ENCODE assay signal across 15 cellular contexts in the genomic region with DNA sequence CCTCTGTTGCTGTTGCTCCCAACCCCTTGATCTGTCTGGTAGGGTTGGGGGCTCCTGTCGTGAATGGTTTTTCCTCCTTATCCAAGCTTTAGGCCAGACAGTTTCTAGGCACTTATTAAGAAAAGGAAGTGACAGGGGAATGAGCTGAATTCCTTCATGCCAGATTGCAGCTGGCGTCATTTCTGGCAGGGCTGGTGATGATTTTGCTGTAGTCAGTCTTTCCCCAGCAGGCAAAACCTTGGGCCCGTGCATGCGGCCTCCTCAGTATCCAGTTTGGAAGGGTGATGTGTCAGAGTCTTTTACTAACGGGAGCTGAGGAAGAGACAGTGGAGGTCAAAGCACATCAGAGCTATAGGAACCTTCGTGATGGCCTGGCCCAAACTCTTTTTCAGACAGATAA. TPM values are rescaled to one million over a fixed set of nuclear protein-coding genes. Genes with fewer than 3 reads are reported as not detected.
DNase-seq lines count a peak whose midpoint lies in the region; ATAC-seq, FAIRE-seq and TF ChIP-seq lines count a peak whose summit lies in the region.
"Had no signal": no experiment of that assay in that cellular context is flagged by ENCODE, and none has a peak within 500 bp of the region (broad histone marks: within the 10 kb centered on the region; RNA-seq: fewer than 3 reads in every experiment).

No MANE protein-coding gene starts in this region.

- no peak overlapping the region for H3K4me2 ChIP-seq in endothelial cell of umbilical vein (ENCODE audit: insufficient read depth, low read length)

- H4K20me1 ChIP-seq in endothelial cell of umbilical vein (replicated peaks; ENCODE audit: control insufficient read depth, extremely low read depth, insufficient read depth, low read length), result no peaks in the 10 kb centered on the region

- H3K4me1 ChIP-seq in endothelial cell of umbilical vein (ENCODE audit: control insufficient read depth, extremely low read depth, insufficient read depth, low read length), result peaks cover 10% of the 10 kb centered on the region

- no peak for TF ChIP-seq CTCF in endothelial cell of umbilical vein (IDR thresholded peaks at IDR 0.05; ENCODE audit: extremely low read depth in 1 of 2, insufficient read depth in 1 of 2, low read depth in 1 of 2, low read length in 2 of 2)

- no peaks in the 10 kb centered on the region for H3K36me3 Mint-ChIP-seq in activated CD4-positive, alpha-beta T cell treated with anti-CD3 and anti-CD28 coated beads, Interleukin-2, amount 10 ng/mL, durations not matched to agents 24 days and 14 days (ENCODE audit: low read depth)

- no peak for TF ChIP-seq POLR2A in endothelial cell of umbilical vein (IDR thresholded peaks at IDR 0.05; ENCODE audit: low read depth, low read length)

- H3K4me1 Mint-ChIP-seq in activated CD4-positive, alpha-beta T cell treated with anti-CD3 and anti-CD28 coated beads, Interleukin-2, amount 10 ng/mL, durations not matched to agents 24 days and 14 days, result no peaks in the 10 kb centered on the region

- H3K4me3 Mint-ChIP-seq in activated CD4-positive, alpha-beta T cell treated with anti-CD3 and anti-CD28 coated beads, Interleukin-2, amount 10 ng/mL, durations not matched to agents 24 days and 14 days, result no peak overlapping the region
- H3K4me3 Mint-ChIP-seq: T-helper 17 cell had no signal

- no peaks in the 10 kb centered on the region for H3K9me3 Mint-ChIP-seq in activated CD4-positive, alpha-beta T cell treated with anti-CD3 and anti-CD28 coated beads, Interleukin-2, amount 10 ng/mL, durations not matched to agents 24 days and 14 days

- no peaks in the 10 kb centered on the region for H3K27me3 ChIP-seq in endothelial cell of umbilical vein (ENCODE audit: control insufficient read depth in 2 of 2, insufficient read depth in 2 of 2, low read length in 2 of 2)
- H3K27me3 ChIP-seq: upper lobe of right lung had no signal

- BruUV-seq in endothelial cell of umbilical vein (replicated peaks; lab: Mats Ljungman, UMichigan), result no TSS peak

- CTCF ChIA-PET in endothelial cell of umbilical vein (lab: Charles Lee), result interaction anchor here (0.9 to 2.3 kb wide), 7 partner anchors 12 to 132 kb away, joined by 3 to 12 read pairs (median 5); partner anchors contain the start of gene COL27A1

- H3K27ac Mint-ChIP-seq in activated CD4-positive, alpha-beta T cell treated with anti-CD3 and anti-CD28 coated beads, Interleukin-2, amount 10 ng/mL, durations not matched to agents 24 days and 14 days, result no peak overlapping the region
- H3K27ac Mint-ChIP-seq: T-helper 17 cell had no signal

- intact Hi-C loops in Right ventricle myocardium inferior (cut with DNase I), result no loop called here
- intact Hi-C loops in cardiac septum (cut with DNase I), result no loop called here
- intact Hi-C loops in endothelial cell of umbilical vein (cut with micrococcal nuclease), result no loop called here
- intact Hi-C loops in activated CD4-positive, alpha-beta T cell treated with anti-CD3 and anti-CD28 coated beads, Interleukin-2, amount 10 ng/mL, durations not matched to agents 24 days and 14 days (cut with micrococcal nuclease), result no loop called here

- ATAC-seq in Right ventricle myocardium inferior (peak; percentile 40), GM19395 (IDR thresholded peaks at IDR 0.05; ENCODE audit: unreplicated experiment) (no peak), GM21390 (IDR thresholded peaks at IDR 0.05; ENCODE audit: unreplicated experiment) (no peak)
- ATAC-seq: T-helper 17 cell, upper lobe of right lung had no signal

- peaks cover 0 to 12% of the 10 kb centered on the region in 2 experiments for H3K36me3 ChIP-seq in endothelial cell of umbilical vein (ENCODE audit: control insufficient read depth in 2 of 2, extremely low read depth in 1 of 2, insufficient read depth in 2 of 2, low read length in 2 of 2)

- H3K79me2 ChIP-seq in endothelial cell of umbilical vein (ENCODE audit: control insufficient read depth, insufficient read depth, low read length), result no peaks in the 10 kb centered on the region

- no peak overlapping the region for H3K9ac ChIP-seq in endothelial cell of umbilical vein (replicated peaks; ENCODE audit: extremely low read depth, insufficient read depth, low read length)

- no peaks in the 10 kb centered on the region for H3K9me1 ChIP-seq in endothelial cell of umbilical vein (replicated peaks; ENCODE audit: control insufficient read depth, extremely low read depth, insufficient read depth, low read length)

- H3K4me3 ChIP-seq in endothelial cell of umbilical vein (replicated peaks in 1 of 3; ENCODE audit: insufficient read depth in 1 of 3, low read depth in 1 of 3, low read length in 3 of 3), result no peak overlapping the region
- H3K4me3 ChIP-seq: upper lobe of right lung had no signal

- dilution Hi-C loops in endothelial cell of umbilical vein (cut with MboI; ENCODE audit: extremely low pct_ligation_motif_present, low sequenced_read_pairs), result no loop called here

- no peaks in the 10 kb centered on the region for H3K9me3 ChIP-seq in endothelial cell of umbilical vein (replicated peaks; ENCODE audit: control insufficient read depth, insufficient read depth, low read length)
- H3K9me3 ChIP-seq: upper lobe of right lung had no signal

- no peak for FAIRE-seq in endothelial cell of umbilical vein (lab: Jason Lieb, UNC)

- DNase-seq in Right ventricle myocardium inferior (ENCODE audit: missing footprints), result no peak
- no peak for DNase-seq in cardiac septum (ENCODE audit: low spot score)
- DNase-seq in endothelial cell of umbilical vein (ENCODE audit: low read depth, low spot score), result peak; percentile 41
- DNase-seq in kidney tubule cell (ENCODE audit: low spot score), result peak; percentile 49
- DNase-seq in T-helper 9 cell, result no peak
- no peak for DNase-seq in activated CD4-positive, alpha-beta T cell treated with anti-CD3 and anti-CD28 coated beads, Interleukin-2, amount 10 ng/mL, durations not matched to agents 24 days and 14 days
- DNase-seq: 8988T; NCI-H1436; NK-92 treated with Interleukin-12 subunit alpha and Interleukin-12 subunit beta, amount 100 ng/mL, for 24 hours; RPMI8226; stimulated activated naive CD4-positive, alpha-beta T cell; T-helper 17 cell; upper lobe of right lung had no signal

- H3K27me3 Mint-ChIP-seq in activated CD4-positive, alpha-beta T cell treated with anti-CD3 and anti-CD28 coated beads, Interleukin-2, amount 10 ng/mL, durations not matched to agents 24 days and 14 days, result no peaks in the 10 kb centered on the region
- H3K27me3 Mint-ChIP-seq: T-helper 17 cell had no signal

- H3K27ac ChIP-seq in endothelial cell of umbilical vein (ENCODE audit: insufficient read depth, low read depth, low read length), result peak overlapping the region; percentile 25
- H3K27ac ChIP-seq: upper lobe of right lung had no signal

- POLR2A ChIA-PET in endothelial cell of umbilical vein (lab: Charles Lee), result no interaction called here

- H2AFZ ChIP-seq in endothelial cell of umbilical vein (ENCODE audit: low read depth, low read length), result no peak overlapping the region

TF ChIP-seq in endothelial cell of umbilical vein, 7 proteins besides CTCF, POLR2A, EP300 and RAD21:
- TF ChIP-seq MYC (IDR thresholded peaks at IDR 0.05; ENCODE audit: low read depth, low read length) (no peak), JUN (IDR thresholded peaks at IDR 0.05; ENCODE audit: borderline replicate concordance, insufficient read depth, insufficient read length, low read depth) (no peak), EZH2 (IDR thresholded peaks at IDR 0.05; ENCODE audit: borderline replicate concordance, low read depth, low read length, severe bottlenecking) (no peak), GATA2 (IDR thresholded peaks at IDR 0.05; ENCODE audit: insufficient read depth, insufficient read length, low read depth, low read length) (no peak), POLR2AphosphoS5 (IDR thresholded peaks at IDR 0.05; ENCODE audit: insufficient read depth, low read depth, low read length) (no peak), MAX (IDR thresholded peaks at IDR 0.05; ENCODE audit: insufficient read depth, insufficient read length) (no peak), FOS (IDR thresholded peaks at IDR 0.05; ENCODE audit: borderline replicate concordance, insufficient read depth, low read length) (no peak)

RNA-seq across cellular contexts. Expression of gene COL27A1, which starts 58.8 kb away (rescaled TPM):
- total RNA-seq in Right ventricle myocardium inferior (9.8 TPM), cardiac septum (12.8 TPM), endothelial cell of umbilical vein (48.6 and 49.1 TPM in 2 replicates)
- polyA plus RNA-seq in endothelial cell of umbilical vein, result 14.7 and 14.9 TPM in 2 replicates
- 5.1 and 7.1 TPM in 2 replicates for polyA plus RNA-seq in endothelial cell of umbilical vein (2011; cell fraction: cytosol; rRNA removed)
- 147 and 157 TPM in 2 replicates for polyA plus RNA-seq in endothelial cell of umbilical vein (2011; cell fraction: nucleus; rRNA removed)
- polyA plus RNA-seq in endothelial cell of umbilical vein (2012), result 30.8 and 37.0 TPM in 2 replicates
- 17.6 and 18.7 TPM in 2 replicates for polyA minus RNA-seq in endothelial cell of umbilical vein
- 1.4 TPM for polyA minus RNA-seq in endothelial cell of umbilical vein (2011; cell fraction: cytosol; rRNA and poly(A)+ RNA removed)
- 54.5 and 60.8 TPM in 2 replicates for polyA minus RNA-seq in endothelial cell of umbilical vein (2011; cell fraction: nucleus; rRNA and poly(A)+ RNA removed)
- 8.5 and 9.7 TPM in 2 replicates for total RNA-seq in activated CD4-positive, alpha-beta T cell treated with anti-CD3 and anti-CD28 coated beads, Interleukin-2, amount 10 ng/mL, durations not matched to agents 24 days and 14 days

Comparison
In these comparisons a context has a peak if more than half of its experiments do, and no peak if none do; other contexts are left out.
1. DNase-seq: peak in endothelial cell of umbilical vein (single experiment) and kidney tubule cell (single experiment); none in Right ventricle myocardium inferior (single experiment), cardiac septum (single experiment), T-helper 9 cell (single experiment) and activated CD4-positive, alpha-beta T cell treated with anti-CD3 and anti-CD28 coated beads, Interleukin-2, amount 10 ng/mL, durations not matched to agents 24 days and 14 days (single experiment).